27 cellular contexts compared by ENCODE assay signal in genomic region chr2:150174396-150174795, GRCh38.
"Had no signal": no experiment of that assay in that cellular context is flagged by ENCODE, and none has a peak within 500 bp of the region (broad histone marks: within the 10 kb centered on the region; RNA-seq: fewer than 3 reads in every experiment).

No MANE protein-coding gene starts in this region.

- H3K27me3 ChIP-seq: esophagus muscularis mucosa, gastrocnemius medialis, heart right ventricle, pancreas, spleen, stomach, thyroid gland had no signal

- FAIRE-seq: endometrium, urothelium cell line had no signal

- H3K4me3 Mint-ChIP-seq: naive B cell; nephron; stimulated activated naive B cell treated with anti-CD40 and anti-IgM and Interleukin-4, amounts not matched to agents 10 μg/mL and 1 μg/mL and 100 μg/mL, for 72 hours; type B pancreatic cell had no signal

- ATAC-seq: gastrocnemius medialis; heart right ventricle; left ventricle myocardium superior; right cardiac atrium; stimulated activated naive B cell treated with anti-CD40 and anti-IgM and Interleukin-4, amounts not matched to agents 10 μg/mL and 1 μg/mL and 100 μg/mL, for 72 hours had no signal

- H3K27ac ChIP-seq: epithelial cell of prostate, esophagus muscularis mucosa, gastrocnemius medialis, heart right ventricle, spleen, thyroid gland had no signal

- H3K9me3 ChIP-seq: gastrocnemius medialis, heart right ventricle, pancreas, thyroid gland had no signal

- H3K27ac Mint-ChIP-seq: naive B cell; nephron; progenitor cell of endocrine pancreas; stimulated activated naive B cell treated with anti-CD40 and anti-IgM and Interleukin-4, amounts not matched to agents 10 μg/mL and 1 μg/mL and 100 μg/mL, for 72 hours; type B pancreatic cell had no signal

- H3K36me3 ChIP-seq: esophagus muscularis mucosa, gastrocnemius medialis, heart right ventricle, pancreas, spleen, stomach, thyroid gland had no signal

- H3K4me3 ChIP-seq: esophagus muscularis mucosa, gastrocnemius medialis, heart right ventricle, lung, pancreas, spleen, stomach, thyroid gland had no signal

- H3K4me1 Mint-ChIP-seq: naive B cell; stimulated activated naive B cell treated with anti-CD40 and anti-IgM and Interleukin-4, amounts not matched to agents 10 μg/mL and 1 μg/mL and 100 μg/mL, for 72 hours had no signal

- H3K4me1 ChIP-seq: gastrocnemius medialis, spleen, thyroid gland had no signal

- H3K36me3 Mint-ChIP-seq: naive B cell; stimulated activated naive B cell treated with anti-CD40 and anti-IgM and Interleukin-4, amounts not matched to agents 10 μg/mL and 1 μg/mL and 100 μg/mL, for 72 hours; type B pancreatic cell had no signal

- H3K27me3 Mint-ChIP-seq: naive B cell; progenitor cell of endocrine pancreas; stimulated activated naive B cell treated with anti-CD40 and anti-IgM and Interleukin-4, amounts not matched to agents 10 μg/mL and 1 μg/mL and 100 μg/mL, for 72 hours; type B pancreatic cell had no signal

- DNase-seq: effector memory CD4-positive, alpha-beta T cell; gastrocnemius medialis; heart right ventricle; islet precursor cell; left ventricle myocardium superior; mesenchymal stem cell; midbrain; naive B cell; occipital lobe; pancreas; right cardiac atrium; spleen; stimulated activated CD4-positive, alpha-beta T cell treated with anti-CD3 and anti-CD28 coated beads, Interleukin-15, amount 100 ng/mL, for 24 hours; stimulated activated CD4-positive, alpha-beta T cell treated with anti-CD3 and anti-CD28 coated beads, Interleukin-1b, Interleukin-23, amount 100 ng/mL, for 48 hours; stimulated activated CD4-positive, alpha-beta T cell treated with anti-CD3 and anti-CD28 coated beads, Interleukin-4, amount 100 ng/mL, for 24 hours; stimulated activated naive B cell treated with anti-CD40 and anti-IgM and Interleukin-4, amounts not matched to agents 10 μg/mL and 1 μg/mL and 100 μg/mL, for 72 hours; stomach; substantia nigra; thyroid gland had no signal

- H3K9me3 Mint-ChIP-seq: type B pancreatic cell had no signal
